In the genomic region with DNA sequence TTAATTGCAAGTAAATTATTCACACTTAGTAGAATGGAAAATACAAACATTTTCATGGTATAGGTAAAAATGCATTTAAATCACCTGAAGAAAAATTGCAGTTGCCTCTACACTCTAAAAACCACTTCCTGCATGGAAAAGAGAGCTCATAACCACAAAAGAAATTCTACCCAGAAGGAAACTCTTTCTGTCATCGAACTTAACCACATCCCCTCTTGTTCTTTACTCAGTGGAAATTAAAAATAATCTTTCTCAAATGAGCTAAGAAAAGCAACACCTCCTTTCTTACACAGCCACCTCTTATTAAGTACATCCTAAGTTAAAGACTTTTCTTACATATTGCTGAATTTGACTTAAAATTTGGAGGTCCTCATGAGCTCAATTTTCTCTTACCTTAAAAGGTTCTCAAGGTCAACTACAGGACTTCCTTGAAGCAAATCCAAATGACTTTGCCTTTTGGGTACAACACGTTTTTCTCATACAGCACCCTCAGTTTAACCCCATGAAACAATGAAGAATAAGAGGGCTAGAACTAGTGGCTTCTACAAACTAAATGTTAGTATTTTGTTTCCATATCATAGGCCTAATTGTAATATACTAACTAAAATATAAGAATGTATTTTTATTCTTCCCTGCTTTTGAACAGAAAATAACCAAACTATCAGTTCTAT, we compare ENCODE assay signal across 9 cellular contexts.
DNase-seq lines count a peak whose midpoint lies in the region; ATAC-seq and TF ChIP-seq lines count a peak whose summit lies in the region.
"Had no signal": no experiment of that assay in that cellular context is flagged by ENCODE, and none has a peak within 500 bp of the region (broad histone marks: within the 10 kb centered on the region; RNA-seq: fewer than 3 reads in every experiment).

No MANE protein-coding gene starts in this region.

- H3F3A ChIP-seq in MM.1S (ENCODE audit: insufficient read depth, low read length), result 0 out of 2 replicates have a peak, but pooled peaks cover 3% of the 10 kb centered on the region

- no peaks in the 10 kb centered on the region for H4K20me1 ChIP-seq in MM.1S (ENCODE audit: insufficient read depth, low read length)

- H3K36me3 ChIP-seq in MM.1S (replicated peaks; ENCODE audit: insufficient read depth, low read length) (no peaks in the 10 kb centered on the region), heart left ventricle (no peaks in the 10 kb centered on the region)

- DNase-seq in MM.1S (peak; percentile 91), myocyte (ENCODE audit: low read depth) (peak; percentile 6), heart left ventricle (no peak), posterior cingulate gyrus (no peak)
- DNase-seq in stimulated activated CD4-positive, alpha-beta T cell treated with anti-CD3 and anti-CD28 coated beads, Interleukin-4, amount 100 ng/mL, for 1 hour, result no peak
- DNase-seq: activated effector memory CD4-positive, alpha-beta T cell treated with anti-CD3 and anti-CD28 coated beads, Interleukin-2, amount 50 U/mL, for 16 hours; IMR-90 had no signal

- H3K9ac ChIP-seq in MM.1S (ENCODE audit: low read length), result no peak overlapping the region

- peak overlapping the region; percentile 46 for H3K4me2 ChIP-seq in MM.1S (ENCODE audit: low read depth, low read length)

- no peak for TF ChIP-seq POLR2A in heart left ventricle (IDR thresholded peaks at IDR 0.05)

- H3K79me2 ChIP-seq in MM.1S (ENCODE audit: low read length), result no peaks in the 10 kb centered on the region

- no peaks in the 10 kb centered on the region for H3K9me3 ChIP-seq in MM.1S (replicated peaks; ENCODE audit: insufficient read depth, low read length)
- no peaks in the 10 kb centered on the region for H3K9me3 ChIP-seq in heart left ventricle

- WGBS in heart left ventricle, 4 donors, result 43 to 60% (median 50%) methylated on average over 2 of the region's 2 CpGs

- H3K9me2 ChIP-seq in MM.1S (replicated peaks; ENCODE audit: insufficient read depth, low read length), result no peaks in the 10 kb centered on the region

- H3K4me1 ChIP-seq in MM.1S (ENCODE audit: low read length) (peaks cover 22% of the 10 kb centered on the region), heart left ventricle (no peaks in the 10 kb centered on the region)

- H3K4me3 ChIP-seq in MM.1S (ENCODE audit: low read length) (no peak overlapping the region), heart left ventricle (no peak overlapping the region)

- H3K27me3 ChIP-seq in MM.1S (replicated peaks; ENCODE audit: insufficient read depth, low read length) (no peaks in the 10 kb centered on the region), heart left ventricle (no peaks in the 10 kb centered on the region)

- intact Hi-C loops in heart left ventricle (cut with DNase I), result no loop called here
- intact Hi-C loops in posterior cingulate gyrus (cut with DNase I), result no loop called here

- ATAC-seq in GM18907 (IDR thresholded peaks at IDR 0.05; ENCODE audit: unreplicated experiment), result peak; percentile 86
- ATAC-seq in HG02623 (IDR thresholded peaks at IDR 0.05; ENCODE audit: unreplicated experiment), result peak; percentile 78
- no peak for ATAC-seq in heart left ventricle

- H3K27ac ChIP-seq in MM.1S (ENCODE audit: low read length) (peak overlapping the region; percentile 50; the same call in 1 of the 2 replicates), heart left ventricle (peak overlapping the region in 1 of 12 donors; percentile 29)

- TF ChIP-seq CTCF in MM.1S (IDR thresholded peaks at IDR 0.05; ENCODE audit: low read length), result no peak
- TF ChIP-seq CTCF in heart left ventricle (IDR thresholded peaks at IDR 0.05), result no peak

- no peak overlapping the region for H2AFZ ChIP-seq in MM.1S (ENCODE audit: low read length)

Comparison
In these comparisons a context has a peak if more than half of its experiments do, and no peak if none do; other contexts are left out.
1. ATAC-seq: peak in GM18907 (single experiment) and HG02623 (single experiment); none in heart left ventricle (0 of 4).
2. DNase-seq: peak in MM.1S (single experiment) and myocyte (single experiment); none in stimulated activated CD4-positive, alpha-beta T cell treated with anti-CD3 and anti-CD28 coated beads, Interleukin-4, amount 100 ng/mL, for 1 hour (single experiment), heart left ventricle (0 of 5) and posterior cingulate gyrus (0 of 10).